In genomic region chrX:11100281-11101035, GRCh38 we compare ENCODE assay signal across 8 cellular contexts. TPM values are rescaled to one million over a fixed set of nuclear protein-coding genes. Genes with fewer than 3 reads are reported as not detected.
A peak's percentile ranks its signal among the peaks of the same experiment; 100 is the strongest.
DNase-seq lines count a peak whose midpoint lies in the region; ATAC-seq and TF ChIP-seq lines count a peak whose summit lies in the region.

No MANE protein-coding gene starts in this region.

- no peaks in the 10 kb centered on the region for H4K20me1 ChIP-seq in neural cell (ENCODE audit: insufficient read depth)

- peak; percentile 70 to 78 for DNase-seq in cardiac muscle cell (ENCODE audit: low read depth in 1 of 2, low spot score in 1 of 2)
- no peak for DNase-seq in Right ventricle myocardium inferior (ENCODE audit: missing footprints)
- DNase-seq in NCI-H748 treated with DMSO at 0.1 percent for 48 hours (lab: John Stamatoyannopoulos, UW), result peak; percentile 53
- no peak for DNase-seq in endothelial cell (ENCODE audit: low spot score)
- DNase-seq in NCI-H774 (lab: John Stamatoyannopoulos, UW), result no peak
- DNase-seq in activated T-cell treated with anti-CD3 and anti-CD28 coated beads, Interleukin-2, amount 50 U/mL, for 72 hours, result no peak

- H3K9me3 ChIP-seq in cardiac muscle cell (ENCODE audit: low read depth) (no peaks in the 10 kb centered on the region), neural cell (ENCODE audit: low read length) (no peaks in the 10 kb centered on the region)

- ATAC-seq in Right ventricle myocardium inferior (no peak), HG03280 (IDR thresholded peaks at IDR 0.05; ENCODE audit: unreplicated experiment) (no peak)
- no peak for ATAC-seq in activated T-cell treated with anti-CD3 and anti-CD28 coated beads, Interleukin-2, amount 50 U/mL, for 72 hours (replicated peaks in 1 of 2)

- H3K27ac ChIP-seq in cardiac muscle cell (peak overlapping the region; percentile 90), neural cell (ENCODE audit: low read length) (no peak overlapping the region)

- H2AFZ ChIP-seq in neural cell (ENCODE audit: low read depth, low read length), result no peak overlapping the region

- no peak overlapping the region for H3K4me3 Mint-ChIP-seq in endothelial cell (ENCODE audit: unreplicated experiment)
- no peak overlapping the region for H3K4me3 Mint-ChIP-seq in activated T-cell treated with anti-CD3 and anti-CD28 coated beads, Interleukin-2, amount 50 U/mL, for 72 hours

- peak; percentile 73 for TF ChIP-seq RAD21 in neural cell (conservative IDR thresholded peaks at IDR 0.05)

- H3K36me3 ChIP-seq in cardiac muscle cell (no peaks in the 10 kb centered on the region), neural cell (ENCODE audit: insufficient read depth, low read length) (no peaks in the 10 kb centered on the region)

- TF ChIP-seq CTCF in cardiac muscle cell (IDR thresholded peaks at IDR 0.05; ENCODE audit: low read depth, low read length), result peak; percentile 47
- peak; percentile 43 for TF ChIP-seq CTCF in endothelial cell (IDR thresholded peaks at IDR 0.05; ENCODE audit: unreplicated experiment)
- TF ChIP-seq CTCF in neural cell (IDR thresholded peaks at IDR 0.05; ENCODE audit: poor library complexity, severe bottlenecking), result peak; percentile 68

- no peaks in the 10 kb centered on the region for H3K27me3 Mint-ChIP-seq in endothelial cell (ENCODE audit: unreplicated experiment)
- no peaks in the 10 kb centered on the region for H3K27me3 Mint-ChIP-seq in activated T-cell treated with anti-CD3 and anti-CD28 coated beads, Interleukin-2, amount 50 U/mL, for 72 hours (ENCODE audit: low read depth)

- no peaks in the 10 kb centered on the region for H3K4me1 Mint-ChIP-seq in endothelial cell (ENCODE audit: unreplicated experiment)
- H3K4me1 Mint-ChIP-seq in activated T-cell treated with anti-CD3 and anti-CD28 coated beads, Interleukin-2, amount 50 U/mL, for 72 hours (ENCODE audit: low read depth), result peaks cover 18% of the 10 kb centered on the region

- peaks cover 9% of the 10 kb centered on the region for H3K4me1 ChIP-seq in cardiac muscle cell (ENCODE audit: low read depth)

- H3K9me3 Mint-ChIP-seq in endothelial cell (ENCODE audit: unreplicated experiment), result no peaks in the 10 kb centered on the region
- H3K9me3 Mint-ChIP-seq in activated T-cell treated with anti-CD3 and anti-CD28 coated beads, Interleukin-2, amount 50 U/mL, for 72 hours, result no peaks in the 10 kb centered on the region

- no peaks in the 10 kb centered on the region for H3K36me3 Mint-ChIP-seq in endothelial cell (ENCODE audit: low read depth, unreplicated experiment)
- H3K36me3 Mint-ChIP-seq in activated T-cell treated with anti-CD3 and anti-CD28 coated beads, Interleukin-2, amount 50 U/mL, for 72 hours (ENCODE audit: insufficient read depth in 2 of 2), result no peaks in the 10 kb centered on the region

- H3K9me2 ChIP-seq in neural cell (ENCODE audit: insufficient read depth, low read length), result no peaks in the 10 kb centered on the region

- no peaks in the 10 kb centered on the region for H3K79me2 ChIP-seq in neural cell (replicated peaks; ENCODE audit: insufficient read depth, low read length)

- H3K27me3 ChIP-seq in cardiac muscle cell (no peaks in the 10 kb centered on the region), neural cell (ENCODE audit: insufficient read depth, low read depth, low read length) (no peaks in the 10 kb centered on the region)

- H3K4me2 ChIP-seq in neural cell (ENCODE audit: low read length), result no peak overlapping the region

- no peak overlapping the region for H3K27ac Mint-ChIP-seq in endothelial cell (ENCODE audit: unreplicated experiment)
- no peak overlapping the region for H3K27ac Mint-ChIP-seq in activated T-cell treated with anti-CD3 and anti-CD28 coated beads, Interleukin-2, amount 50 U/mL, for 72 hours

- intact Hi-C loops in Right ventricle myocardium inferior (cut with DNase I), result no loop called here

- no peak for TF ChIP-seq EP300 in neural cell (conservative IDR thresholded peaks at IDR 0.05; ENCODE audit: poor library complexity, severe bottlenecking)

- H3K4me3 ChIP-seq in cardiac muscle cell (no peak overlapping the region), neural cell (ENCODE audit: low read length) (no peak overlapping the region)

- no peaks in the 10 kb centered on the region for H3F3A ChIP-seq in neural cell (ENCODE audit: insufficient read depth, low read length, poor library complexity, severe bottlenecking)

- no peak overlapping the region for H3K9ac ChIP-seq in neural cell (ENCODE audit: low read length)

TF ChIP-seq in neural cell, 6 proteins besides CTCF, POLR2A, EP300 and RAD21:
- TF ChIP-seq SMC3 (conservative IDR thresholded peaks at IDR 0.05; ENCODE audit: poor library complexity), result peak; percentile 73
- no peak for TF ChIP-seq EZH2 (IDR thresholded peaks at IDR 0.05; ENCODE audit: borderline replicate concordance, insufficient read depth, low read length, poor library complexity, severe bottlenecking)
TF ChIP-seq in neural cell: peak in this region for 1.

RNA-seq across cellular contexts. Expression of gene HCCS, which starts 10.7 kb away (rescaled TPM):
- total RNA-seq in cardiac muscle cell (13.6 and 19.2 TPM in 2 replicates), Right ventricle myocardium inferior (50.8 TPM), endothelial cell (ENCODE audit: unreplicated experiment) (18.6 TPM)
- polyA plus RNA-seq in cardiac muscle cell (39.0 and 40.5 TPM in 2 replicates), neural cell (17.6 and 26.6 TPM in 2 replicates)
- polyA minus RNA-seq in neural cell, result 18.7 and 19.9 TPM in 2 replicates
- 10 to 100 TPM; 31.7 to 32.5 TPM for total RNA-seq in activated T-cell treated with anti-CD3 and anti-CD28 coated beads, Interleukin-2, amount 50 U/mL, for 72 hours

Comparison
In these comparisons a context has a peak if more than half of its experiments do, and no peak if none do; other contexts are left out.
1. DNase-seq: peak in cardiac muscle cell (2 of 2) and NCI-H748 treated with DMSO at 0.1 percent for 48 hours (single experiment); none in Right ventricle myocardium inferior (single experiment), endothelial cell (single experiment), NCI-H774 (single experiment) and activated T-cell treated with anti-CD3 and anti-CD28 coated beads, Interleukin-2, amount 50 U/mL, for 72 hours (0 of 2).
2. Peak in every context shown above with its lines, with median percentiles within 50 percentile points of each other: CTCF ChIP-seq.